Comparison of ENCODE assay signal across 8 cellular contexts in genomic region chr1:33046234-33046633, GRCh38. TPM values are rescaled to one million over a fixed set of nuclear protein-coding genes. Genes with fewer than 3 reads are reported as not detected.
A peak's percentile ranks its signal among the peaks of the same experiment; 100 is the strongest.
DNase-seq lines count a peak whose midpoint lies in the region; ATAC-seq, FAIRE-seq and TF ChIP-seq lines count a peak whose summit lies in the region.
"Not testable (repeated sequence)": the region's sequence is repeated elsewhere in the genome, so short reads cannot be mapped to it uniquely, and the experiment has no call there.

No MANE protein-coding gene starts in this region.

- H4K20me1 ChIP-seq in astrocyte (ENCODE audit: insufficient read depth, low read length): not testable (repeated sequence)

- H2AFZ ChIP-seq in astrocyte (ENCODE audit: low read depth, low read length): not testable (repeated sequence)

- not testable (repeated sequence) for H3K4me3 Mint-ChIP-seq in CD8-positive, alpha-beta T cell; activated CD4-positive, alpha-beta memory T cell treated with anti-CD3 and anti-CD28 coated beads, Interleukin-2, amount 10 ng/mL, durations not matched to agents 7 days and 5 days; astrocyte (ENCODE audit: unreplicated experiment); dendritic cell treated with granulocyte-macrophage colony-stimulating factor and Interleukin-4, amounts not matched to agents 40 ng/mL and 50 ng/mL, for 4 days
- H3K4me3 Mint-ChIP-seq in activated T-helper 17 cell treated with anti-CD3 and anti-CD28 coated beads, Interleukin-2, amount 50 U/mL, for 72 hours: peak overlapping the region; percentile 8
- peak overlapping the region; percentile 71 for H3K4me3 Mint-ChIP-seq in natural killer cell
- peak overlapping the region; percentile 44 for H3K4me3 Mint-ChIP-seq in stimulated activated effector memory CD8-positive, alpha-beta T cell treated with anti-CD3 and anti-CD28 coated beads, Interleukin-12 subunit alpha, Interleukin-12 subunit beta, amount 100 ng/mL, for 72 hours

- peak overlapping the region; percentile 42 for H3K27ac Mint-ChIP-seq in CD8-positive, alpha-beta T cell
- H3K27ac Mint-ChIP-seq in activated CD4-positive, alpha-beta memory T cell treated with anti-CD3 and anti-CD28 coated beads, Interleukin-2, amount 10 ng/mL, durations not matched to agents 7 days and 5 days: peak overlapping the region; percentile 48
- H3K27ac Mint-ChIP-seq in activated T-helper 17 cell treated with anti-CD3 and anti-CD28 coated beads, Interleukin-2, amount 50 U/mL, for 72 hours: peak overlapping the region; percentile 59
- H3K27ac Mint-ChIP-seq in astrocyte (ENCODE audit: unreplicated experiment): peak overlapping the region; percentile 6
- peak overlapping the region; percentile 77 for H3K27ac Mint-ChIP-seq in dendritic cell treated with granulocyte-macrophage colony-stimulating factor and Interleukin-4, amounts not matched to agents 40 ng/mL and 50 ng/mL, for 4 days
- peak overlapping the region; percentile 82 to 87 for H3K27ac Mint-ChIP-seq in natural killer cell
- peak overlapping the region; percentile 89 for H3K27ac Mint-ChIP-seq in stimulated activated effector memory CD8-positive, alpha-beta T cell treated with anti-CD3 and anti-CD28 coated beads, Interleukin-12 subunit alpha, Interleukin-12 subunit beta, amount 100 ng/mL, for 72 hours

- H3K36me3 ChIP-seq in CD8-positive, alpha-beta T cell (ENCODE audit: insufficient read depth, low read length); Peyer's patch; astrocyte (ENCODE audit: insufficient read depth, low read length): not testable (repeated sequence)

- not testable (repeated sequence) for FAIRE-seq in astrocyte (lab: Jason Lieb, UNC)

- not testable (repeated sequence) for TF ChIP-seq POLR2A in Peyer's patch (IDR thresholded peaks at IDR 0.05)

- not testable (repeated sequence) for DNase-seq in CD8-positive, alpha-beta T cell; Peyer's patch; activated CD4-positive, alpha-beta memory T cell treated with anti-CD3 and anti-CD28 coated beads, Interleukin-2, amount 10 ng/mL, durations not matched to agents 7 days and 5 days; astrocyte (ENCODE audit: low read depth); natural killer cell; stimulated activated effector memory CD8-positive, alpha-beta T cell treated with anti-CD3 and anti-CD28 coated beads, Interleukin-12 subunit alpha, Interleukin-12 subunit beta, amount 100 ng/mL, for 72 hours (ENCODE audit: low spot score in 2 of 2)

- H3K27me3 ChIP-seq in CD8-positive, alpha-beta T cell (ENCODE audit: insufficient read depth, low read length); Peyer's patch; astrocyte (ENCODE audit: insufficient read depth, low read length): not testable (repeated sequence)

- H3K4me1 ChIP-seq in CD8-positive, alpha-beta T cell (ENCODE audit: insufficient read depth, low read length): not testable (repeated sequence)
- peaks cover 0 to 31% (median 3%) of the 10 kb centered on the region in 4 donors for H3K4me1 ChIP-seq in Peyer's patch
- peaks cover 12% of the 10 kb centered on the region for H3K4me1 ChIP-seq in astrocyte (ENCODE audit: insufficient read depth, low read length)

- H3K27ac ChIP-seq in CD8-positive, alpha-beta T cell (ENCODE audit: low read depth, low read length); astrocyte (ENCODE audit: low read depth, low read length): not testable (repeated sequence)
- peak overlapping the region in 3 of 4 donors; percentile 5 to 77 (median 59) for H3K27ac ChIP-seq in Peyer's patch

- H3K79me2 ChIP-seq in astrocyte (ENCODE audit: insufficient read depth, low read length): not testable (repeated sequence)

- not testable (repeated sequence) for H3K4me2 ChIP-seq in astrocyte (ENCODE audit: low read length)

- H3K9me3 Mint-ChIP-seq in CD8-positive, alpha-beta T cell; activated CD4-positive, alpha-beta memory T cell treated with anti-CD3 and anti-CD28 coated beads, Interleukin-2, amount 10 ng/mL, durations not matched to agents 7 days and 5 days; activated T-helper 17 cell treated with anti-CD3 and anti-CD28 coated beads, Interleukin-2, amount 50 U/mL, for 72 hours; astrocyte (ENCODE audit: unreplicated experiment); dendritic cell treated with granulocyte-macrophage colony-stimulating factor and Interleukin-4, amounts not matched to agents 40 ng/mL and 50 ng/mL, for 4 days; natural killer cell; stimulated activated effector memory CD8-positive, alpha-beta T cell treated with anti-CD3 and anti-CD28 coated beads, Interleukin-12 subunit alpha, Interleukin-12 subunit beta, amount 100 ng/mL, for 72 hours: not testable (repeated sequence)

- not testable (repeated sequence) for H3K27me3 Mint-ChIP-seq in CD8-positive, alpha-beta T cell (ENCODE audit: low read depth); activated CD4-positive, alpha-beta memory T cell treated with anti-CD3 and anti-CD28 coated beads, Interleukin-2, amount 10 ng/mL, durations not matched to agents 7 days and 5 days; activated T-helper 17 cell treated with anti-CD3 and anti-CD28 coated beads, Interleukin-2, amount 50 U/mL, for 72 hours; astrocyte (ENCODE audit: low read depth, unreplicated experiment); dendritic cell treated with granulocyte-macrophage colony-stimulating factor and Interleukin-4, amounts not matched to agents 40 ng/mL and 50 ng/mL, for 4 days; natural killer cell (ENCODE audit: low read depth in 2 of 2)

- CTCF ChIA-PET in CD8-positive, alpha-beta T cell (lab: Charles Lee): interaction anchor here (0.9 to 2.3 kb wide), 2 partner anchors 9 to 89 kb away, joined by 4 to 16 read pairs; no protein-coding TSS in a partner anchor
- CTCF ChIA-PET in activated CD4-positive, alpha-beta memory T cell treated with anti-CD3 and anti-CD28 coated beads, Interleukin-2, amount 10 ng/mL, durations not matched to agents 7 days and 5 days (lab: Charles Lee): interaction anchor here (0.7 to 1.8 kb wide), 5 partner anchors 9 to 113 kb away, joined by 3 to 11 read pairs (median 4); no protein-coding TSS in a partner anchor

- not testable (repeated sequence) for H3K9ac ChIP-seq in astrocyte (ENCODE audit: low read length)

- not testable (repeated sequence) for H3K9me3 ChIP-seq in CD8-positive, alpha-beta T cell (ENCODE audit: low read length); Peyer's patch; astrocyte (ENCODE audit: insufficient read depth, low read depth, low read length)

- POLR2A ChIA-PET in CD8-positive, alpha-beta T cell (lab: Charles Lee): interaction anchor here (0.6 kb wide), 1 partner anchor 671 kb away, joined by 3 read pairs; no protein-coding TSS in a partner anchor
- POLR2A ChIA-PET in activated CD4-positive, alpha-beta memory T cell treated with anti-CD3 and anti-CD28 coated beads, Interleukin-2, amount 10 ng/mL, durations not matched to agents 7 days and 5 days (lab: Charles Lee): interaction anchor here (1.2 kb wide), 1 partner anchor 54 kb away, joined by 3 read pairs; no protein-coding TSS in a partner anchor

- intact Hi-C loops in CD8-positive, alpha-beta T cell (cut with DNase I, micrococcal nuclease); dendritic cell treated with granulocyte-macrophage colony-stimulating factor and Interleukin-4, amounts not matched to agents 40 ng/mL and 50 ng/mL, for 4 days (cut with micrococcal nuclease): not testable (repeated sequence)
- intact Hi-C loops in natural killer cell (cut with micrococcal nuclease): loop anchor here (5.0 kb wide), 2 partner anchors 51 to 81 kb away; no protein-coding TSS in a partner anchor

- H3K36me3 Mint-ChIP-seq in CD8-positive, alpha-beta T cell; activated CD4-positive, alpha-beta memory T cell treated with anti-CD3 and anti-CD28 coated beads, Interleukin-2, amount 10 ng/mL, durations not matched to agents 7 days and 5 days (ENCODE audit: low read depth); activated T-helper 17 cell treated with anti-CD3 and anti-CD28 coated beads, Interleukin-2, amount 50 U/mL, for 72 hours (ENCODE audit: low read depth); astrocyte (ENCODE audit: low read depth, unreplicated experiment); dendritic cell treated with granulocyte-macrophage colony-stimulating factor and Interleukin-4, amounts not matched to agents 40 ng/mL and 50 ng/mL, for 4 days (ENCODE audit: low read depth); natural killer cell; stimulated activated effector memory CD8-positive, alpha-beta T cell treated with anti-CD3 and anti-CD28 coated beads, Interleukin-12 subunit alpha, Interleukin-12 subunit beta, amount 100 ng/mL, for 72 hours: not testable (repeated sequence)

- not testable (repeated sequence) for ATAC-seq in CD8-positive, alpha-beta T cell; stimulated activated effector memory CD8-positive, alpha-beta T cell treated with anti-CD3 and anti-CD28 coated beads, Interleukin-12 subunit alpha, Interleukin-12 subunit beta, amount 100 ng/mL, for 72 hours
- ATAC-seq in activated T-helper 17 cell treated with anti-CD3 and anti-CD28 coated beads, Interleukin-2, amount 50 U/mL, for 72 hours (replicated peaks): peak; percentile 12
- peak; percentile 2 for ATAC-seq in natural killer cell

- not testable (repeated sequence) for H3K4me3 ChIP-seq in CD8-positive, alpha-beta T cell (ENCODE audit: low read depth, low read length); astrocyte (ENCODE audit: insufficient read depth, low read depth, low read length)
- peak overlapping the region in 2 of 4 donors; percentile 13 to 39 for H3K4me3 ChIP-seq in Peyer's patch

- TF ChIP-seq CTCF in CD8-positive, alpha-beta T cell (IDR thresholded peaks at IDR 0.05); Peyer's patch (IDR thresholded peaks at IDR 0.05); astrocyte (IDR thresholded peaks at IDR 0.05; ENCODE audit: insufficient read depth, low read depth, low read length); natural killer cell (IDR thresholded peaks at IDR 0.05): not testable (repeated sequence)

- not testable (repeated sequence) for H3K4me1 Mint-ChIP-seq in CD8-positive, alpha-beta T cell (ENCODE audit: low read depth); activated T-helper 17 cell treated with anti-CD3 and anti-CD28 coated beads, Interleukin-2, amount 50 U/mL, for 72 hours
- H3K4me1 Mint-ChIP-seq in activated CD4-positive, alpha-beta memory T cell treated with anti-CD3 and anti-CD28 coated beads, Interleukin-2, amount 10 ng/mL, durations not matched to agents 7 days and 5 days: peaks cover 35% of the 10 kb centered on the region
- H3K4me1 Mint-ChIP-seq in astrocyte (ENCODE audit: low read depth, unreplicated experiment) (peaks cover 29% of the 10 kb centered on the region), natural killer cell (peaks cover 12 to 29% of the 10 kb centered on the region in 2 donors)
- H3K4me1 Mint-ChIP-seq in dendritic cell treated with granulocyte-macrophage colony-stimulating factor and Interleukin-4, amounts not matched to agents 40 ng/mL and 50 ng/mL, for 4 days (ENCODE audit: low read depth): peaks cover 87% of the 10 kb centered on the region
- H3K4me1 Mint-ChIP-seq in stimulated activated effector memory CD8-positive, alpha-beta T cell treated with anti-CD3 and anti-CD28 coated beads, Interleukin-12 subunit alpha, Interleukin-12 subunit beta, amount 100 ng/mL, for 72 hours: peaks cover 34% of the 10 kb centered on the region

RNA-seq across cellular contexts. Expression of gene AK2, which starts 9.6 kb away (rescaled TPM):
- 10 to 100 TPM; 24.3 to 24.9 TPM for total RNA-seq in CD8-positive, alpha-beta T cell
- total RNA-seq in Peyer's patch: 100 to 1,000 TPM; 273 to 366 (median 293) TPM
- total RNA-seq in activated CD4-positive, alpha-beta memory T cell treated with anti-CD3 and anti-CD28 coated beads, Interleukin-2, amount 10 ng/mL, durations not matched to agents 7 days and 5 days: 100 to 1,000 TPM; 189 to 192 TPM
- total RNA-seq in activated T-helper 17 cell treated with anti-CD3 and anti-CD28 coated beads, Interleukin-2, amount 50 U/mL, for 72 hours: 100 to 1,000 TPM; 304 to 372 TPM
- total RNA-seq in astrocyte: 126 and 138 TPM in 2 replicates
- 10 to 100 TPM; 64.8 to 94.0 (median 67.1) TPM for total RNA-seq in natural killer cell

RNA-seq across cellular contexts. Expression of gene AZIN2, which starts 34.7 kb away (rescaled TPM):
- total RNA-seq in CD8-positive, alpha-beta T cell: 1 to 10 TPM; 3.5 to 4.1 TPM
- 10 to 100 TPM in 1 of 4 donors, 1 to 10 TPM in 2, under 1 TPM in 1; 0.95 to 26.4 (median 2.2) TPM for total RNA-seq in Peyer's patch
- total RNA-seq in activated CD4-positive, alpha-beta memory T cell treated with anti-CD3 and anti-CD28 coated beads, Interleukin-2, amount 10 ng/mL, durations not matched to agents 7 days and 5 days: 1 to 10 TPM; 3.9 to 4.5 TPM
- 1 to 10 TPM; 3.4 to 3.7 TPM for total RNA-seq in activated T-helper 17 cell treated with anti-CD3 and anti-CD28 coated beads, Interleukin-2, amount 50 U/mL, for 72 hours
- 10.1 and 15.6 TPM in 2 replicates for total RNA-seq in astrocyte
- total RNA-seq in natural killer cell: 1 to 10 TPM; 1.9 to 5.1 (median 4.1) TPM

Comparison
In these comparisons a context has a peak if more than half of its experiments do, and no peak if none do; other contexts are left out.
1. H3K27ac Mint-ChIP-seq: peak in every context shown above with its lines; median percentile 89 in stimulated activated effector memory CD8-positive, alpha-beta T cell treated with anti-CD3 and anti-CD28 coated beads, Interleukin-12 subunit alpha, Interleukin-12 subunit beta, amount 100 ng/mL, for 72 hours; 84 in natural killer cell; 77 in dendritic cell treated with granulocyte-macrophage colony-stimulating factor and Interleukin-4, amounts not matched to agents 40 ng/mL and 50 ng/mL, for 4 days; 59 in activated T-helper 17 cell treated with anti-CD3 and anti-CD28 coated beads, Interleukin-2, amount 50 U/mL, for 72 hours; 48 in activated CD4-positive, alpha-beta memory T cell treated with anti-CD3 and anti-CD28 coated beads, Interleukin-2, amount 10 ng/mL, durations not matched to agents 7 days and 5 days; 42 in CD8-positive, alpha-beta T cell; 6 in astrocyte.